23 cellular contexts compared by ENCODE assay signal in genomic region chr1:24990796-24991195, GRCh38.
DNase-seq lines count a peak whose midpoint lies in the region; ATAC-seq, FAIRE-seq and TF ChIP-seq lines count a peak whose summit lies in the region.
"Had no signal": no experiment of that assay in that cellular context is flagged by ENCODE, and none has a peak within 500 bp of the region (broad histone marks: within the 10 kb centered on the region; RNA-seq: fewer than 3 reads in every experiment).

No MANE protein-coding gene starts in this region.

- no peak overlapping the region for H3K23ac ChIP-seq in H9 (ENCODE audit: insufficient read length, low read depth, low read length)

- H3K9me3 ChIP-seq in right lobe of liver: no peaks in the 10 kb centered on the region
- no peaks in the 10 kb centered on the region for H3K9me3 ChIP-seq in HepG2 (ENCODE audit: low read length)
- no peaks in the 10 kb centered on the region for H3K9me3 ChIP-seq in prostate gland
- no peaks in the 10 kb centered on the region for H3K9me3 ChIP-seq in H9 (ENCODE audit: control insufficient read depth, low read depth, low read length)
- H3K9me3 ChIP-seq: HAP-1 had no signal

- H3K79me2 ChIP-seq in HepG2 (ENCODE audit: insufficient read depth, low read length): no peaks in the 10 kb centered on the region
- no peaks in the 10 kb centered on the region for H3K79me2 ChIP-seq in H9 (ENCODE audit: insufficient read depth, low read length)
- H3K79me2 ChIP-seq: parathyroid adenoma had no signal

- H4K5ac ChIP-seq in H9 (ENCODE audit: insufficient read length, low read depth, low read length): no peak overlapping the region

- no peaks in the 10 kb centered on the region for H3K27me3 ChIP-seq in right lobe of liver
- peaks cover 2 to 51% of the 10 kb centered on the region in 2 experiments; a peak in 3 of 5 replicates for H3K27me3 ChIP-seq in HepG2 (ENCODE audit: control insufficient read depth in 1 of 2, insufficient read depth in 2 of 2, low read length in 2 of 2)
- no peaks in the 10 kb centered on the region for H3K27me3 ChIP-seq in prostate gland (replicated peaks; ENCODE audit: insufficient read depth)
- H3K27me3 ChIP-seq in H9 (ENCODE audit: insufficient read depth, low read length): no peaks in the 10 kb centered on the region
- H3K27me3 ChIP-seq: tibial nerve had no signal

- ATAC-seq in right lobe of liver (no peak), HepG2 (no peak)

- TF ChIP-seq POLR2A in right lobe of liver (IDR thresholded peaks at IDR 0.05) (no peak), HepG2 (IDR thresholded peaks at IDR 0.05; ENCODE audit: insufficient read depth in 1 of 2, low read depth in 2 of 2, low read length in 2 of 2) (no peak), prostate gland (IDR thresholded peaks at IDR 0.05) (no peak)

- no TSS peak for BruUV-seq in HepG2 (replicated peaks; lab: Mats Ljungman, UMichigan)

- DNase-seq in right lobe of liver (peak in 2 of 3 donors; percentile 3 to 15), HepG2 (ENCODE audit: low spot score) (no peak), glutamatergic neuron (peak; percentile 11), prostate gland (ENCODE audit: low spot score) (no peak), H9 (no peak), cerebellum (ENCODE audit: low spot score) (no peak), DMS 273 treated with DMSO at 0.1 percent for 48 hours (lab: John Stamatoyannopoulos, UW) (no peak)
- no peak for DNase-seq in activated CD4-positive, alpha-beta memory T cell treated with anti-CD3 and anti-CD28 coated beads, Interleukin-2, amount 10 ng/mL, durations not matched to agents 7 days and 5 days
- DNase-seq: activated CD4-positive, CD25-positive, alpha-beta regulatory T cell; activated gamma-delta T cell; cerebellar nuclear complex; naive B cell; NCI-H1092 treated with DMSO at 0.1 percent for 48 hours; NCI-H2081 treated with DMSO at 0.1 percent for 48 hours; NCI-H510A; NK-92 treated with Interleukin-12 subunit alpha and Interleukin-12 subunit beta, amount 100 ng/mL, for 24 hours; T-helper 9 cell had no signal

- H3K14ac ChIP-seq in H9 (ENCODE audit: insufficient read depth, low read length): no peak overlapping the region

- H2BK15ac ChIP-seq in H9 (ENCODE audit: low read depth, low read length): no peak overlapping the region

- FAIRE-seq in HepG2 (lab: Jason Lieb, UNC): no peak
- FAIRE-seq: astrocyte had no signal

- H2BK12ac ChIP-seq in H9 (ENCODE audit: insufficient read length, low read depth, low read length): no peak overlapping the region

- no peak overlapping the region for H4K8ac ChIP-seq in H9 (replicated peaks; ENCODE audit: insufficient read length, low read depth, low read length)

- in situ Hi-C loops in HepG2 (cut with HindIII; ENCODE audit: extremely low pct_ligation_motif_present, low pct_unique_long_range_greater_than_20kb): no loop called here

- TF ChIP-seq EP300 in HepG2 (IDR thresholded peaks at IDR 0.05; ENCODE audit: low read depth in 2 of 2, low read length in 2 of 2): no peak
- TF ChIP-seq EP300 in HepG2 (CRISPR knock-in tag; IDR thresholded peaks at IDR 0.05; ENCODE audit: borderline replicate concordance): no peak

- H3K27me3 Mint-ChIP-seq in activated CD4-positive, alpha-beta memory T cell treated with anti-CD3 and anti-CD28 coated beads, Interleukin-2, amount 10 ng/mL, durations not matched to agents 7 days and 5 days: peaks cover 10% of the 10 kb centered on the region
- H3K27me3 Mint-ChIP-seq in glutamatergic neuron (ENCODE audit: unreplicated experiment) (peaks cover 15% of the 10 kb centered on the region), H9 (ENCODE audit: low read depth) (peaks cover 7% of the 10 kb centered on the region)

- TF ChIP-seq RAD21 in HepG2 (CRISPR knock-in tag; IDR thresholded peaks at IDR 0.05): no peak

- no peak overlapping the region for H3K9ac ChIP-seq in HepG2 (ENCODE audit: insufficient read depth, low read depth, low read length)
- no peak overlapping the region for H3K9ac ChIP-seq in H9 (ENCODE audit: extremely low read depth, insufficient read length, low read length)
- H3K9ac ChIP-seq: KMS-11, parathyroid adenoma had no signal

- H4K20me1 ChIP-seq in HepG2 (ENCODE audit: insufficient read depth, low read length): no peaks in the 10 kb centered on the region
- no peaks in the 10 kb centered on the region for H4K20me1 ChIP-seq in H9 (ENCODE audit: control insufficient read depth, insufficient read depth, insufficient read length)

- H3K27ac ChIP-seq in right lobe of liver: no peak overlapping the region
- H3K27ac ChIP-seq in HepG2 (ENCODE audit: extremely low read length, insufficient read depth, low read length): no peak overlapping the region
- H3K27ac ChIP-seq in prostate gland: no peak overlapping the region
- H3K27ac ChIP-seq in H9 (ENCODE audit: insufficient read length, low read depth, low read length): no peak overlapping the region
- H3K27ac ChIP-seq: KMS-11, parathyroid adenoma, SK-N-MC had no signal

- TF ChIP-seq CTCF in right lobe of liver (IDR thresholded peaks at IDR 0.05): no peak
- TF ChIP-seq CTCF in HepG2 (CRISPR knock-in tag; IDR thresholded peaks at IDR 0.05): no peak
- no peak for TF ChIP-seq CTCF in glutamatergic neuron (IDR thresholded peaks at IDR 0.05; ENCODE audit: partially characterized antibody, unreplicated experiment)
- TF ChIP-seq CTCF in prostate gland (IDR thresholded peaks at IDR 0.05): no peak
- TF ChIP-seq CTCF in H9 (conservative IDR thresholded peaks at IDR 0.05): no peak

- no peak overlapping the region for H2AK5ac ChIP-seq in H9 (ENCODE audit: insufficient read length, low read length)

- H3K79me1 ChIP-seq in H9 (ENCODE audit: insufficient read depth, low read depth, low read length, poor library complexity, severe bottlenecking): no peaks in the 10 kb centered on the region

- H3T11ph ChIP-seq in H9 (ENCODE audit: low read length): no peak overlapping the region

- no peak overlapping the region for H3K18ac ChIP-seq in H9 (ENCODE audit: insufficient read length, low read depth, low read length)

- H3K4me1 ChIP-seq in right lobe of liver (no peaks in the 10 kb centered on the region), HepG2 (ENCODE audit: insufficient read depth, low read length) (no peaks in the 10 kb centered on the region), prostate gland (replicated peaks) (no peaks in the 10 kb centered on the region), H9 (ENCODE audit: insufficient read depth, low read length) (no peaks in the 10 kb centered on the region)
- H3K4me1 ChIP-seq: HAP-1, parathyroid adenoma, tibial nerve had no signal

- no peak overlapping the region for H2BK20ac ChIP-seq in H9 (ENCODE audit: low read depth, low read length, poor library complexity, severe bottlenecking)

- H2AFZ ChIP-seq in HepG2 (ENCODE audit: low read length): no peak overlapping the region
- H2AFZ ChIP-seq in H9 (ENCODE audit: low read length): no peak overlapping the region
- H2AFZ ChIP-seq: parathyroid adenoma had no signal

- no peak overlapping the region for H2BK5ac ChIP-seq in H9 (ENCODE audit: insufficient read length, low read length)

- H3K36me3 ChIP-seq in right lobe of liver (no peaks in the 10 kb centered on the region), HepG2 (replicated peaks in 1 of 2; ENCODE audit: control insufficient read depth in 1 of 2, insufficient read depth in 2 of 2, low read length in 2 of 2) (no peaks in the 10 kb centered on the region), prostate gland (no peaks in the 10 kb centered on the region)
- H3K36me3 ChIP-seq: HAP-1, tibial nerve had no signal

- peaks cover 89% of the 10 kb centered on the region for H3K4me1 Mint-ChIP-seq in activated CD4-positive, alpha-beta memory T cell treated with anti-CD3 and anti-CD28 coated beads, Interleukin-2, amount 10 ng/mL, durations not matched to agents 7 days and 5 days
- H3K4me1 Mint-ChIP-seq in glutamatergic neuron (ENCODE audit: low read depth, unreplicated experiment) (peaks cover 2% of the 10 kb centered on the region), H9 (peaks cover 16 to 26% of the 10 kb centered on the region in 2 experiments)

- no peaks in the 10 kb centered on the region for H3K23me2 ChIP-seq in H9 (ENCODE audit: insufficient read length, low read depth, low read length, poor library complexity, severe bottlenecking)

- H3K4me3 ChIP-seq in right lobe of liver: no peak overlapping the region
- H3K4me3 ChIP-seq in HepG2 (replicated peaks in 1 of 3; ENCODE audit: insufficient read depth in 1 of 3, low read depth in 2 of 3, low read length in 3 of 3): no peak overlapping the region
- no peak overlapping the region for H3K4me3 ChIP-seq in prostate gland
- H3K4me3 ChIP-seq: HAP-1, SK-N-MC, tibial nerve had no signal

- no peaks in the 10 kb centered on the region for H3K36me3 Mint-ChIP-seq in activated CD4-positive, alpha-beta memory T cell treated with anti-CD3 and anti-CD28 coated beads, Interleukin-2, amount 10 ng/mL, durations not matched to agents 7 days and 5 days (ENCODE audit: low read depth)
- H3K36me3 Mint-ChIP-seq in glutamatergic neuron (ENCODE audit: unreplicated experiment) (peaks cover 5% of the 10 kb centered on the region), H9 (ENCODE audit: insufficient read depth in 1 of 3, low read depth in 3 of 3) (no peaks in the 10 kb centered on the region)

- POLR2A ChIA-PET in HepG2 (lab: Yijun Ruan, JAX): no interaction called here
- POLR2A ChIA-PET in activated CD4-positive, alpha-beta memory T cell treated with anti-CD3 and anti-CD28 coated beads, Interleukin-2, amount 10 ng/mL, durations not matched to agents 7 days and 5 days (lab: Charles Lee): interaction anchor here (1.2 to 8.2 kb wide), 6 partner anchors 22 to 46 kb away, joined by 3 to 50 read pairs (median 6); no protein-coding TSS in a partner anchor

- no peak overlapping the region for H4K91ac ChIP-seq in H9 (ENCODE audit: insufficient read length, low read depth, low read length)

- H3K27ac Mint-ChIP-seq in activated CD4-positive, alpha-beta memory T cell treated with anti-CD3 and anti-CD28 coated beads, Interleukin-2, amount 10 ng/mL, durations not matched to agents 7 days and 5 days: peak overlapping the region; percentile 97
- H3K27ac Mint-ChIP-seq in glutamatergic neuron (ENCODE audit: unreplicated experiment): no peak overlapping the region
- no peak overlapping the region; a peak in 1 of 7 replicates for H3K27ac Mint-ChIP-seq in H9

- H3K4ac ChIP-seq in H9 (ENCODE audit: low read depth, low read length): no peak overlapping the region

- no peak overlapping the region for H3K56ac ChIP-seq in H9 (ENCODE audit: insufficient read length, low read depth, low read length)

- WGBS in right lobe of liver (ENCODE audit: insufficient coverage, low coverage, low lambda C conversion rate, missing lambda C conversion rate): 31% methylated on average over 2 of the region's 6 CpGs
- WGBS in HepG2 (ENCODE audit: low lambda C conversion rate): 41% methylated on average over 6 of the region's 6 CpGs
- WGBS in prostate gland: 72% methylated on average over 6 of the region's 6 CpGs
- WGBS in H9 (ENCODE audit: extremely low coverage, insufficient read length, low lambda C conversion rate): no CpG with 5 or more reads among the region's 6 CpGs

- intact Hi-C loops in right lobe of liver (cut with DNase I): no loop called here
- intact Hi-C loops in HepG2 (cut with micrococcal nuclease; ENCODE audit: unreplicated experiment): no loop called here
- intact Hi-C loops in prostate gland (cut with DNase I): no loop called here

- no peaks in the 10 kb centered on the region for H3K9me3 Mint-ChIP-seq in activated CD4-positive, alpha-beta memory T cell treated with anti-CD3 and anti-CD28 coated beads, Interleukin-2, amount 10 ng/mL, durations not matched to agents 7 days and 5 days
- H3K9me3 Mint-ChIP-seq in glutamatergic neuron (ENCODE audit: unreplicated experiment) (peaks cover 5% of the 10 kb centered on the region), H9 (no peaks in the 10 kb centered on the region; a peak in 1 of 5 replicates)

- no peak overlapping the region for H3K4me3 Mint-ChIP-seq in activated CD4-positive, alpha-beta memory T cell treated with anti-CD3 and anti-CD28 coated beads, Interleukin-2, amount 10 ng/mL, durations not matched to agents 7 days and 5 days
- H3K4me3 Mint-ChIP-seq in glutamatergic neuron (ENCODE audit: unreplicated experiment): no peak overlapping the region
- H3K4me3 Mint-ChIP-seq in H9: no peak overlapping the region

- H3K4me2 ChIP-seq in HepG2 (ENCODE audit: low read depth, low read length) (no peak overlapping the region), H9 (ENCODE audit: insufficient read depth, insufficient read length, low read length) (no peak overlapping the region)
- H3K4me2 ChIP-seq: KMS-11 had no signal

- H2BK120ac ChIP-seq in H9 (ENCODE audit: low read depth, low read length, poor library complexity, severe bottlenecking): no peak overlapping the region

- CTCF ChIA-PET in HepG2 (lab: Yijun Ruan, JAX; ENCODE audit: low intra/inter-chr PET ratio, low total read pairs): no interaction called here
- CTCF ChIA-PET in activated CD4-positive, alpha-beta memory T cell treated with anti-CD3 and anti-CD28 coated beads, Interleukin-2, amount 10 ng/mL, durations not matched to agents 7 days and 5 days (lab: Charles Lee): interaction anchor here (0.5 to 5.4 kb wide), 4 partner anchors 15 to 557 kb away, joined by 3 to 31 read pairs (median 4); no protein-coding TSS in a partner anchor

Comparison
In these comparisons a context has a peak if more than half of its experiments do, and no peak if none do; other contexts are left out.
1. DNase-seq: peak in right lobe of liver (2 of 3) and glutamatergic neuron (single experiment); none in HepG2 (single experiment), activated CD4-positive, alpha-beta memory T cell treated with anti-CD3 and anti-CD28 coated beads, Interleukin-2, amount 10 ng/mL, durations not matched to agents 7 days and 5 days (single experiment), prostate gland (single experiment), H9 (single experiment), cerebellum (single experiment) and DMS 273 treated with DMSO at 0.1 percent for 48 hours (single experiment).